15 cellular contexts compared by ENCODE assay signal in the genomic region with DNA sequence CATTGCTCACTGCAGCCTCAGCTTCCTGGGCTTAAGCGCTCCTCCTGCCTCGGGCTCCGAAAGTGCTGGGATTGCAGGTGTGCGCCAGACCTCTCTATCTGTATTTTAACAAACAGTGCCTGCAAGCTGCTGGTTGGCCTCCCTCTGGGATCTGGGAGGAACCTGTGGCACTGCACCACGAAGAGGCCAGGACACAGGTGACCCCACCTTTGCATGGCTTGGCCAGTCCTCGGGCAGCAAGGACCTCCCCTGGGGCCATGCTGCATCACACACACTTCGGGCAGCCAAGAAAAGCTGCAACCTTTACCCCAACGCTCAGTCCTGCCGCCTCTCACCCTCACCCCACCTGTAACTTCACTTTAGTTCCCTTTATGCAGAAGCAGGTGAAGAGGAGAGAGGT.
A peak's percentile ranks its signal among the peaks of the same experiment; 100 is the strongest.
DNase-seq lines count a peak whose midpoint lies in the region; ATAC-seq and TF ChIP-seq lines count a peak whose summit lies in the region.
"Had no signal": no experiment of that assay in that cellular context is flagged by ENCODE, and none has a peak within 500 bp of the region (broad histone marks: within the 10 kb centered on the region; RNA-seq: fewer than 3 reads in every experiment).

No MANE protein-coding gene starts in this region.

- H3K4me3 ChIP-seq in endodermal cell (ENCODE audit: low read length) = no peak overlapping the region
- H3K4me3 ChIP-seq: BLaER1 treated with 17β-estradiol and CSF1 and Interleukin-3, amounts not matched to agents 10 nM and 100 nM had no signal

- H3K27me3 ChIP-seq in endodermal cell (ENCODE audit: control insufficient read depth, insufficient read depth, low read length, poor library complexity, severe bottlenecking) = no peaks in the 10 kb centered on the region
- H3K27me3 ChIP-seq: BLaER1 treated with 17β-estradiol and CSF1 and Interleukin-3, amounts not matched to agents 10 nM and 100 nM had no signal

- DNase-seq in cardiac septum (ENCODE audit: low spot score) = peak; percentile 62
- no peak for DNase-seq in left ventricle myocardium superior
- DNase-seq in endodermal cell = peak; percentile 30
- no peak for DNase-seq in progenitor cell of endocrine pancreas (ENCODE audit: low spot score, unreplicated experiment)
- DNase-seq in NCI-H2227 treated with DMSO at 0.1 percent for 48 hours (lab: John Stamatoyannopoulos, UW) = no peak
- no peak for DNase-seq in NCI-H2196 treated with DMSO at 0.1 percent for 48 hours (lab: John Stamatoyannopoulos, UW; ENCODE audit: unreplicated experiment)
- DNase-seq: 8988T; Calu3; CD4-positive, alpha-beta T cell; DMS 273 treated with DMSO at 0.1 percent for 48 hours; HCEC 1CT; HFFc6 had no signal

- intact Hi-C loops in cardiac septum (cut with DNase I) (no loop called here), left ventricle myocardium superior (cut with micrococcal nuclease) (no loop called here)

- H3K9me3 Mint-ChIP-seq in endodermal cell (no peaks in the 10 kb centered on the region), progenitor cell of endocrine pancreas (ENCODE audit: low read depth) (no peaks in the 10 kb centered on the region)
- H3K9me3 Mint-ChIP-seq: CD4-positive, alpha-beta T cell; HFFc6 had no signal

- H3K4me3 Mint-ChIP-seq in endodermal cell = no peak overlapping the region
- H3K4me3 Mint-ChIP-seq in progenitor cell of endocrine pancreas (ENCODE audit: low read depth) = no peak overlapping the region
- H3K4me3 Mint-ChIP-seq: CD4-positive, alpha-beta T cell; HFFc6 had no signal

- H3K36me3 ChIP-seq in endodermal cell (ENCODE audit: control insufficient read depth, insufficient read depth, low read length) = peaks cover 81% of the 10 kb centered on the region

- no peak for ATAC-seq in left ventricle myocardium superior
- ATAC-seq in HG03457 (IDR thresholded peaks at IDR 0.05; ENCODE audit: unreplicated experiment) = no peak

- TF ChIP-seq CTCF in endodermal cell (conservative IDR thresholded peaks at IDR 0.05) (no peak), progenitor cell of endocrine pancreas (IDR thresholded peaks at IDR 0.05; ENCODE audit: unreplicated experiment) (no peak)

- H3K27ac Mint-ChIP-seq in endodermal cell (no peak overlapping the region), progenitor cell of endocrine pancreas (peak overlapping the region; percentile 48)
- H3K27ac Mint-ChIP-seq: CD4-positive, alpha-beta T cell had no signal

- peaks cover 77% of the 10 kb centered on the region for H3K36me3 Mint-ChIP-seq in endodermal cell (ENCODE audit: low read depth)
- H3K36me3 Mint-ChIP-seq in progenitor cell of endocrine pancreas (ENCODE audit: insufficient read depth) = peaks cover 24% of the 10 kb centered on the region

- H3K9me3 ChIP-seq in endodermal cell (ENCODE audit: control insufficient read depth, low read length) = no peaks in the 10 kb centered on the region
- H3K9me3 ChIP-seq: BLaER1 treated with 17β-estradiol and CSF1 and Interleukin-3, amounts not matched to agents 10 nM and 100 nM had no signal

- peaks cover 14% of the 10 kb centered on the region for H3K4me1 Mint-ChIP-seq in endodermal cell
- H3K4me1 Mint-ChIP-seq in progenitor cell of endocrine pancreas (ENCODE audit: low read depth) = no peaks in the 10 kb centered on the region

- 90 to 95% methylated on average over 5 to 8 of the region's 9 CpGs for WGBS in endodermal cell (ENCODE audit: insufficient coverage in 1 of 2, insufficient read length in 1 of 2), 2 experiments

- H3K9ac ChIP-seq in endodermal cell (ENCODE audit: extremely low read depth, low read length, poor library complexity, severe bottlenecking) = no peak overlapping the region
- H3K9ac ChIP-seq: BLaER1 treated with 17β-estradiol and CSF1 and Interleukin-3, amounts not matched to agents 10 nM and 100 nM had no signal

- H3K27me3 Mint-ChIP-seq in endodermal cell (ENCODE audit: insufficient read depth) (no peaks in the 10 kb centered on the region), progenitor cell of endocrine pancreas (no peaks in the 10 kb centered on the region)
- H3K27me3 Mint-ChIP-seq: CD4-positive, alpha-beta T cell had no signal

- H3K4me1 ChIP-seq in endodermal cell (ENCODE audit: control insufficient read depth, insufficient read depth, low read length) = peaks cover 13% of the 10 kb centered on the region
- H3K4me1 ChIP-seq: BLaER1 treated with 17β-estradiol and CSF1 and Interleukin-3, amounts not matched to agents 10 nM and 100 nM had no signal

- no peak overlapping the region for H3K27ac ChIP-seq in endodermal cell (ENCODE audit: low read depth, low read length)
- H3K27ac ChIP-seq: BLaER1 treated with 17β-estradiol and CSF1 and Interleukin-3, amounts not matched to agents 10 nM and 100 nM; HL-60 had no signal

Comparison
In these comparisons a context has a peak if more than half of its experiments do, and no peak if none do; other contexts are left out.
1. DNase-seq: peak in cardiac septum (single experiment) and endodermal cell (single experiment); none in left ventricle myocardium superior (single experiment), progenitor cell of endocrine pancreas (single experiment), NCI-H2227 treated with DMSO at 0.1 percent for 48 hours (single experiment) and NCI-H2196 treated with DMSO at 0.1 percent for 48 hours (single experiment).